In genomic region chr6:167747152-167747427, GRCh38 we compare ENCODE assay signal across 28 cellular contexts.
"Had no signal": no experiment of that assay in that cellular context is flagged by ENCODE, and none has a peak within 500 bp of the region (broad histone marks: within the 10 kb centered on the region; RNA-seq: fewer than 3 reads in every experiment).

No MANE protein-coding gene starts in this region.

- H3K4me3 ChIP-seq: adrenal gland, ascending aorta, coronary artery, dorsolateral prefrontal cortex, gastroesophageal sphincter, psoas muscle, right atrium auricular region, tibial nerve had no signal

- H3K27me3 ChIP-seq: adrenal gland, ascending aorta, brain microvascular endothelial cell, right atrium auricular region, tibial nerve had no signal

- H2AFZ ChIP-seq: parathyroid adenoma had no signal

- H3K9ac ChIP-seq: parathyroid adenoma had no signal

- H3K4me1 ChIP-seq: adrenal gland, psoas muscle had no signal

- H3K36me3 ChIP-seq: adrenal gland, ascending aorta, brain microvascular endothelial cell, gastroesophageal sphincter, right atrium auricular region, tibial nerve had no signal

- H3K4me1 Mint-ChIP-seq: naive B cell had no signal

- H3K27ac Mint-ChIP-seq: activated naive CD8-positive, alpha-beta T cell; activated T-cell treated with anti-CD3 and anti-CD28 coated beads, Interleukin-2, amount 50 U/mL, for 72 hours; mesothelial cell of epicardium; T-helper 2 cell treated with Interferon-gamma antibody and Interleukin-4, amounts not matched to agents 5 μg/mL and 100 μg/mL, for 36 hours had no signal

- H3K9me3 ChIP-seq: adrenal gland, ascending aorta, psoas muscle had no signal

- H3K36me3 Mint-ChIP-seq: activated naive CD8-positive, alpha-beta T cell; mesothelial cell of epicardium; naive B cell had no signal

- H3K4me3 Mint-ChIP-seq: activated naive CD8-positive, alpha-beta T cell; activated T-cell treated with anti-CD3 and anti-CD28 coated beads, Interleukin-2, amount 50 U/mL, for 72 hours; mesothelial cell of epicardium; naive B cell; T-helper 2 cell treated with Interferon-gamma antibody and Interleukin-4, amounts not matched to agents 5 μg/mL and 100 μg/mL, for 36 hours had no signal

- DNase-seq: activated CD4-positive, alpha-beta T cell treated with anti-CD3 and anti-CD28 coated beads for 4 hours; activated CD4-positive, alpha-beta T cell treated with anti-CD3 and anti-CD28 coated beads, Interleukin-2, amount 50 U/mL, for 4 hours; activated effector memory CD4-positive, alpha-beta T cell treated with Interleukin-2 at 50 U/mL for 16 hours; activated naive CD4-positive, alpha-beta T cell treated with Interleukin-2 at 50 U/mL for 16 hours; activated T-cell treated with anti-CD3 and anti-CD28 coated beads for 4 hours; activated T-cell treated with anti-CD3 and anti-CD28 coated beads, Interleukin-2, amount 50 U/mL, for 72 hours; brain microvascular endothelial cell; dorsolateral prefrontal cortex; effector memory CD4-positive, alpha-beta T cell; erythroblast; hypothalamus; left ventricle myocardium superior; naive B cell; nucleus accumbens; psoas muscle; stimulated activated CD4-positive, alpha-beta T cell treated with anti-CD3 and anti-CD28 coated beads, Interleukin-2, amount 100 ng/mL, for 48 hours; stimulated activated naive CD4-positive, alpha-beta T cell treated with Interleukin-2 at 50 U/mL for 16 hours; T-helper 1 cell had no signal

- H3K27ac ChIP-seq: adrenal gland, ascending aorta, brain microvascular endothelial cell, coronary artery, dorsolateral prefrontal cortex, parathyroid adenoma, psoas muscle, right atrium auricular region had no signal

- H3K9me3 Mint-ChIP-seq: activated T-cell treated with anti-CD3 and anti-CD28 coated beads, Interleukin-2, amount 50 U/mL, for 72 hours; mesothelial cell of epicardium; T-helper 2 cell treated with Interferon-gamma antibody and Interleukin-4, amounts not matched to agents 5 μg/mL and 100 μg/mL, for 36 hours had no signal

- H3K79me2 ChIP-seq: parathyroid adenoma had no signal
